In genomic region chr7:73216046-73216675, GRCh38 we compare ENCODE assay signal across 7 cellular contexts.
DNase-seq lines count a peak whose midpoint lies in the region; ATAC-seq and TF ChIP-seq lines count a peak whose summit lies in the region.
"Not testable (repeated sequence)": the region's sequence is repeated elsewhere in the genome, so short reads cannot be mapped to it uniquely, and the experiment has no call there.

No MANE protein-coding gene starts in this region.

- not testable (repeated sequence) for H3K27ac ChIP-seq in RWPE2 (ENCODE audit: poor library complexity, severe bottlenecking); right lobe of liver; sigmoid colon
- H3K27ac ChIP-seq in neutrophil = peak overlapping the region; percentile 78

- TF ChIP-seq POLR2A in right lobe of liver (IDR thresholded peaks at IDR 0.05); sigmoid colon (IDR thresholded peaks at IDR 0.05): not testable (repeated sequence)

- TF ChIP-seq EP300 in sigmoid colon (IDR thresholded peaks at IDR 0.05) = not testable (repeated sequence)

- H3K36me3 ChIP-seq in RWPE2 (ENCODE audit: low read depth); right lobe of liver; neutrophil; sigmoid colon: not testable (repeated sequence)

- intact Hi-C loops in cardiac septum (cut with DNase I); right lobe of liver (cut with DNase I); sigmoid colon (cut with DNase I): not testable (repeated sequence)

- H3K9me3 ChIP-seq in RWPE2 (ENCODE audit: severe bottlenecking); right lobe of liver; neutrophil; sigmoid colon: not testable (repeated sequence)

- H3K4me3 ChIP-seq in RWPE2 (ENCODE audit: severe bottlenecking); right lobe of liver; sigmoid colon: not testable (repeated sequence)
- H3K4me3 ChIP-seq in neutrophil (ENCODE audit: low read depth in 1 of 2, low read length in 1 of 2) = peak overlapping the region; percentile 20 to 60

- H3K4me1 ChIP-seq in RWPE2 (ENCODE audit: insufficient read depth, poor library complexity, severe bottlenecking); right lobe of liver; sigmoid colon: not testable (repeated sequence)
- H3K4me1 ChIP-seq in neutrophil (ENCODE audit: control insufficient read depth in 1 of 2, insufficient read depth in 1 of 2, low read depth in 1 of 2, low read length in 1 of 2) = peaks cover 8 to 13% of the 10 kb centered on the region in 2 experiments

- WGBS in right lobe of liver (ENCODE audit: insufficient coverage, low coverage, low lambda C conversion rate, missing lambda C conversion rate) = 70% methylated on average over 4 of the region's 10 CpGs
- 92 to 94% methylated on average over 2 to 3 of the region's 10 CpGs for WGBS in sigmoid colon, 2 donors

- ATAC-seq in RWPE2 (ENCODE audit: low read depth) = peak; percentile 54; the same call in 2 of the 3 replicates
- ATAC-seq in esophagus mucosa = peak; percentile 42
- ATAC-seq in left lobe of liver = peak; percentile 28
- ATAC-seq in right lobe of liver = peak; percentile 21 to 44 (median 28)

- not testable (repeated sequence) for TF ChIP-seq CTCF in RWPE2 (IDR thresholded peaks at IDR 0.05; ENCODE audit: poor library complexity, severe bottlenecking); right lobe of liver (IDR thresholded peaks at IDR 0.05); neutrophil (IDR thresholded peaks at IDR 0.05); sigmoid colon (IDR thresholded peaks at IDR 0.05)

- not testable (repeated sequence) for DNase-seq in RWPE2 (ENCODE audit: low spot score); left lobe of liver (ENCODE audit: low spot score); right lobe of liver
- DNase-seq in cardiac septum (ENCODE audit: low spot score) (peak; percentile 39), sigmoid colon (peak; percentile 38)

- H3K27me3 ChIP-seq in RWPE2 (ENCODE audit: insufficient read depth, poor library complexity, severe bottlenecking); right lobe of liver; neutrophil; sigmoid colon: not testable (repeated sequence)
